9 cellular contexts compared by ENCODE assay signal in genomic region chr3:123642182-123642956, GRCh38. TPM values are rescaled to one million over a fixed set of nuclear protein-coding genes. Genes with fewer than 3 reads are reported as not detected.
DNase-seq lines count a peak whose midpoint lies in the region; ATAC-seq and TF ChIP-seq lines count a peak whose summit lies in the region.
"Had no signal": no experiment of that assay in that cellular context is flagged by ENCODE, and none has a peak within 500 bp of the region (broad histone marks: within the 10 kb centered on the region; RNA-seq: fewer than 3 reads in every experiment).

No MANE protein-coding gene starts in this region.

- ATAC-seq in GM18907 (IDR thresholded peaks at IDR 0.05; ENCODE audit: unreplicated experiment) (peak; percentile 80), HG03135 (IDR thresholded peaks at IDR 0.05; ENCODE audit: unreplicated experiment) (peak; percentile 72)
- peak; percentile 29 for ATAC-seq in effector memory CD8-positive, alpha-beta T cell (replicated peaks)
- ATAC-seq in stimulated activated effector memory CD8-positive, alpha-beta T cell treated with anti-CD3 and anti-CD28 coated beads, Interleukin-12 subunit alpha, Interleukin-12 subunit beta, amount 100 ng/mL, for 72 hours: peak; percentile 66

- peaks cover 62 to 65% of the 10 kb centered on the region in 2 experiments for H3K36me3 ChIP-seq in mesenchymal stem cell (ENCODE audit: control insufficient read depth in 1 of 2, insufficient read depth in 2 of 2, low read depth in 1 of 2, low read length in 2 of 2)

- H4K8ac ChIP-seq in mesenchymal stem cell (ENCODE audit: low read length): peak overlapping the region; percentile 22

- 12% methylated on average over 2 of the region's 3 CpGs for WGBS in mesenchymal stem cell

- H2BK15ac ChIP-seq in mesenchymal stem cell (ENCODE audit: low read depth, poor library complexity, severe bottlenecking): no peak overlapping the region

- TF ChIP-seq CTCF in C4-2B (conservative IDR thresholded peaks at IDR 0.05): peak; percentile 98

- H3K4me3 Mint-ChIP-seq in effector memory CD8-positive, alpha-beta T cell: no peak overlapping the region
- no peak overlapping the region for H3K4me3 Mint-ChIP-seq in stimulated activated effector memory CD8-positive, alpha-beta T cell treated with anti-CD3 and anti-CD28 coated beads, Interleukin-12 subunit alpha, Interleukin-12 subunit beta, amount 100 ng/mL, for 72 hours
- H3K4me3 Mint-ChIP-seq: T-helper 1 cell treated with Interleukin-12 subunit alpha and Interleukin-12 subunit beta and Interleukin-4 antibody, amounts not matched to agents 30 μg/mL and 1 μg/mL, for 36 hours had no signal

- H3K23ac ChIP-seq in mesenchymal stem cell (ENCODE audit: low read length in 2 of 2): no peak overlapping the region

- no peaks in the 10 kb centered on the region for H3K9me3 ChIP-seq in mesenchymal stem cell (ENCODE audit: control insufficient read depth, low read length)

- no peak overlapping the region for H2BK120ac ChIP-seq in mesenchymal stem cell (ENCODE audit: low read depth, low read length)

- H3K79me1 ChIP-seq in mesenchymal stem cell (replicated peaks; ENCODE audit: low read length, poor library complexity, severe bottlenecking): peaks cover 21% of the 10 kb centered on the region

- no peak overlapping the region for H3K4me2 ChIP-seq in mesenchymal stem cell (ENCODE audit: low read length, poor library complexity, severe bottlenecking)

- no peak overlapping the region for H4K91ac ChIP-seq in mesenchymal stem cell (ENCODE audit: low read length)

- H3K27me3 Mint-ChIP-seq in effector memory CD8-positive, alpha-beta T cell: peaks cover 17 to 36% of the 10 kb centered on the region in 2 donors

- H3K4ac ChIP-seq in mesenchymal stem cell (ENCODE audit: low read depth in 1 of 2, low read length in 2 of 2): peak overlapping the region in 1 of 2 experiments; percentile 25

- no peak overlapping the region for H2BK5ac ChIP-seq in mesenchymal stem cell (ENCODE audit: low read depth, low read length, poor library complexity, severe bottlenecking)

- H3K9me3 Mint-ChIP-seq in effector memory CD8-positive, alpha-beta T cell: no peaks in the 10 kb centered on the region
- no peaks in the 10 kb centered on the region for H3K9me3 Mint-ChIP-seq in stimulated activated effector memory CD8-positive, alpha-beta T cell treated with anti-CD3 and anti-CD28 coated beads, Interleukin-12 subunit alpha, Interleukin-12 subunit beta, amount 100 ng/mL, for 72 hours
- H3K9me3 Mint-ChIP-seq: T-helper 1 cell treated with Interleukin-12 subunit alpha and Interleukin-12 subunit beta and Interleukin-4 antibody, amounts not matched to agents 30 μg/mL and 1 μg/mL, for 36 hours had no signal

- no peak overlapping the region for H3K27ac Mint-ChIP-seq in effector memory CD8-positive, alpha-beta T cell
- H3K27ac Mint-ChIP-seq in stimulated activated effector memory CD8-positive, alpha-beta T cell treated with anti-CD3 and anti-CD28 coated beads, Interleukin-12 subunit alpha, Interleukin-12 subunit beta, amount 100 ng/mL, for 72 hours: no peak overlapping the region
- H3K27ac Mint-ChIP-seq: T-helper 1 cell treated with Interleukin-12 subunit alpha and Interleukin-12 subunit beta and Interleukin-4 antibody, amounts not matched to agents 30 μg/mL and 1 μg/mL, for 36 hours had no signal

- no peak overlapping the region for H2BK12ac ChIP-seq in mesenchymal stem cell (ENCODE audit: low read length in 2 of 2)

- no peak overlapping the region for H3K4me3 ChIP-seq in mesenchymal stem cell (ENCODE audit: insufficient read depth in 1 of 2, low read depth in 1 of 2, low read length in 2 of 2)

- no peaks in the 10 kb centered on the region for H3K27me3 ChIP-seq in mesenchymal stem cell (ENCODE audit: control insufficient read depth in 1 of 2, insufficient read depth in 1 of 2, low read length in 2 of 2)

- peaks cover 14% of the 10 kb centered on the region for H3K4me1 ChIP-seq in mesenchymal stem cell (ENCODE audit: control insufficient read depth, insufficient read depth, low read depth, low read length)

- peak; percentile 70 for DNase-seq in NCI-H2227 treated with DMSO at 0.1 percent for 48 hours (lab: John Stamatoyannopoulos, UW)
- DNase-seq in activated CD4-positive, CD25-positive, alpha-beta regulatory T cell treated with anti-CD3 and anti-CD28 coated beads, Interleukin-2, amount 50 U/mL, for 72 hours: peak; percentile 63
- peak; percentile 12 to 21 (median 18) for DNase-seq in effector memory CD8-positive, alpha-beta T cell
- peak; percentile 94 for DNase-seq in mesenchymal stem cell
- DNase-seq in stimulated activated effector memory CD8-positive, alpha-beta T cell treated with anti-CD3 and anti-CD28 coated beads, Interleukin-12 subunit alpha, Interleukin-12 subunit beta, amount 100 ng/mL, for 72 hours (ENCODE audit: low spot score in 2 of 2): peak; percentile 29 to 78

- H3K4me1 Mint-ChIP-seq in effector memory CD8-positive, alpha-beta T cell (ENCODE audit: low read depth in 2 of 2): no peaks in the 10 kb centered on the region
- peaks cover 5% of the 10 kb centered on the region for H3K4me1 Mint-ChIP-seq in stimulated activated effector memory CD8-positive, alpha-beta T cell treated with anti-CD3 and anti-CD28 coated beads, Interleukin-12 subunit alpha, Interleukin-12 subunit beta, amount 100 ng/mL, for 72 hours

- H3K36me3 Mint-ChIP-seq in effector memory CD8-positive, alpha-beta T cell (ENCODE audit: insufficient read depth): no peaks in the 10 kb centered on the region
- no peaks in the 10 kb centered on the region for H3K36me3 Mint-ChIP-seq in stimulated activated effector memory CD8-positive, alpha-beta T cell treated with anti-CD3 and anti-CD28 coated beads, Interleukin-12 subunit alpha, Interleukin-12 subunit beta, amount 100 ng/mL, for 72 hours

- no peak overlapping the region for H3K18ac ChIP-seq in mesenchymal stem cell (ENCODE audit: low read depth in 1 of 2, low read length in 2 of 2)

- H3K14ac ChIP-seq in mesenchymal stem cell (ENCODE audit: low read length in 2 of 2): no peak overlapping the region

- peak overlapping the region; percentile 24 for H3K9ac ChIP-seq in mesenchymal stem cell (ENCODE audit: low read length)

- H2AK5ac ChIP-seq in mesenchymal stem cell (ENCODE audit: low read length, severe bottlenecking): no peak overlapping the region

- no peak overlapping the region for H2AFZ ChIP-seq in mesenchymal stem cell (ENCODE audit: low read depth, low read length)

- H3K27ac ChIP-seq in C4-2B (no peak overlapping the region; the same call in 1 of the 2 replicates), mesenchymal stem cell (ENCODE audit: low read length, poor library complexity, severe bottlenecking) (peak overlapping the region; percentile 5)

RNA-seq across cellular contexts. Expression of gene HACD2, which starts 57.5 kb away (rescaled TPM):
- 13.5 TPM for polyA plus RNA-seq in mesenchymal stem cell (2013, experiment 1 of 2)
- polyA plus RNA-seq in mesenchymal stem cell (2013, experiment 2 of 2): 14.5 TPM

Comparison
In these comparisons a context has a peak if more than half of its experiments do, and no peak if none do; other contexts are left out.
1. ATAC-seq: peak in every context shown above with its lines; median percentile 80 in GM18907; 72 in HG03135; 66 in stimulated activated effector memory CD8-positive, alpha-beta T cell treated with anti-CD3 and anti-CD28 coated beads, Interleukin-12 subunit alpha, Interleukin-12 subunit beta, amount 100 ng/mL, for 72 hours; 29 in effector memory CD8-positive, alpha-beta T cell.
2. DNase-seq: peak in every context shown above with its lines; median percentile 94 in mesenchymal stem cell; 70 in NCI-H2227 treated with DMSO at 0.1 percent for 48 hours; 63 in activated CD4-positive, CD25-positive, alpha-beta regulatory T cell treated with anti-CD3 and anti-CD28 coated beads, Interleukin-2, amount 50 U/mL, for 72 hours; 54 in stimulated activated effector memory CD8-positive, alpha-beta T cell treated with anti-CD3 and anti-CD28 coated beads, Interleukin-12 subunit alpha, Interleukin-12 subunit beta, amount 100 ng/mL, for 72 hours; 18 in effector memory CD8-positive, alpha-beta T cell.